In genomic region chr11:21625982-21626381, GRCh38 we compare ENCODE assay signal across 9 cellular contexts.
DNase-seq lines count a peak whose midpoint lies in the region; ATAC-seq lines count a peak whose summit lies in the region.
"Had no signal": no experiment of that assay in that cellular context is flagged by ENCODE, and none has a peak within 500 bp of the region (broad histone marks: within the 10 kb centered on the region; RNA-seq: fewer than 3 reads in every experiment).

No MANE protein-coding gene starts in this region.

- peak overlapping the region in 2 of 8 donors; percentile 4 to 43 for H3K4me3 Mint-ChIP-seq in naive B cell

- no peaks in the 10 kb centered on the region for H3K27me3 Mint-ChIP-seq in naive B cell
- H3K27me3 Mint-ChIP-seq: progenitor cell of endocrine pancreas had no signal

- DNase-seq in HT-29 (ENCODE audit: low spot score) (peak; percentile 13), SKM-1 (lab: John Stamatoyannopoulos, UW; ENCODE audit: unreplicated experiment) (peak; percentile 86), naive B cell (peak; percentile 3)

- no peak overlapping the region for H3K27ac Mint-ChIP-seq in naive B cell
- H3K27ac Mint-ChIP-seq: progenitor cell of endocrine pancreas had no signal

- ATAC-seq in GM18907 (IDR thresholded peaks at IDR 0.05; ENCODE audit: unreplicated experiment) (peak; percentile 66), naive B cell (ENCODE audit: low read depth in 2 of 2) (peak in 1 of 2 donors; percentile 44), GM18520 (IDR thresholded peaks at IDR 0.05; ENCODE audit: unreplicated experiment) (no peak), GM21737 (IDR thresholded peaks at IDR 0.05; ENCODE audit: unreplicated experiment) (no peak), HG03135 (IDR thresholded peaks at IDR 0.05; ENCODE audit: unreplicated experiment) (no peak), HG02571 (IDR thresholded peaks at IDR 0.05; ENCODE audit: unreplicated experiment) (no peak)

- peaks cover 4 to 7% (median 6%) of the 10 kb centered on the region in 3 donors for H3K4me1 Mint-ChIP-seq in naive B cell

- H3K9me3 Mint-ChIP-seq in naive B cell: peaks cover 0 to 4% (median 0%) of the 10 kb centered on the region in 7 donors

- H3K36me3 Mint-ChIP-seq in naive B cell: no peaks in the 10 kb centered on the region

Comparison
In these comparisons a context has a peak if more than half of its experiments do, and no peak if none do; other contexts are left out.
1. DNase-seq: peak in every context shown above with its lines; median percentile 86 in SKM-1; 13 in HT-29; 3 in naive B cell.